21 cellular contexts compared by ENCODE assay signal in genomic region chr3:152650177-152650576, GRCh38.
DNase-seq lines count a peak whose midpoint lies in the region.
"Had no signal": no experiment of that assay in that cellular context is flagged by ENCODE, and none has a peak within 500 bp of the region (broad histone marks: within the 10 kb centered on the region; RNA-seq: fewer than 3 reads in every experiment).

No MANE protein-coding gene starts in this region.

- no peaks in the 10 kb centered on the region for H3K36me3 ChIP-seq in HAP-1 (replicated peaks)
- H3K36me3 ChIP-seq: gastrocnemius medialis had no signal

- DNase-seq in NCI-H146 (lab: John Stamatoyannopoulos, UW) (peak; percentile 15), NCI-H146 treated with DMSO at 0.1 percent for 48 hours (lab: John Stamatoyannopoulos, UW; ENCODE audit: unreplicated experiment) (no peak), cerebellar cortex (ENCODE audit: low spot score) (peak; percentile 12), medulla oblongata (ENCODE audit: extremely low spot score) (peak; percentile 94), HAP-1 (ENCODE audit: low spot score in 2 of 2) (no peak)
- no peak for DNase-seq in activated naive CD4-positive, alpha-beta T cell treated with anti-CD3 and anti-CD28 coated beads for 36 hours
- no peak for DNase-seq in activated CD8-positive, alpha-beta memory T cell treated with anti-CD3 and anti-CD28 coated beads, Interleukin-2, amount 50 U/mL, for 48 hours
- DNase-seq: activated CD4-positive, alpha-beta T cell treated with anti-CD3 and anti-CD28 coated beads, Interleukin-2, amount 10 ng/mL, durations not matched to agents 7 days and 5 days; activated T-cell treated with anti-CD3 and anti-CD28 coated beads, Interleukin-2, amount 50 U/mL, for 48 hours; aorta; CD8-positive, alpha-beta T cell; effector memory CD8-positive, alpha-beta T cell; EL; gastrocnemius medialis; naive B cell; NCI-H1092 treated with DMSO at 0.1 percent for 48 hours; NCI-H345; stimulated activated naive CD8-positive, alpha-beta T cell treated with anti-CD3 and anti-CD28 coated beads, Interleukin-15, Interleukin-2, amounts not matched to agents 100 U/mL and 50 U/mL, for 24 hours; T-helper 9 cell had no signal

- peaks cover 10% of the 10 kb centered on the region for H3K27me3 Mint-ChIP-seq in activated naive CD4-positive, alpha-beta T cell treated with anti-CD3 and anti-CD28 coated beads for 36 hours (ENCODE audit: low read depth)

- in situ Hi-C loops in HAP-1 (cut with MboI; ENCODE audit: low sequenced_read_pairs) = no loop called here

- peak overlapping the region; percentile 82 for H3K27ac ChIP-seq in temporal lobe (ENCODE audit: low read depth, low read length)
- H3K27ac ChIP-seq: 22Rv1, gastrocnemius medialis had no signal

- H3K4me1 ChIP-seq in HAP-1 = no peaks in the 10 kb centered on the region
- H3K4me1 ChIP-seq: gastrocnemius medialis had no signal

- no peaks in the 10 kb centered on the region for H3K36me3 Mint-ChIP-seq in activated naive CD4-positive, alpha-beta T cell treated with anti-CD3 and anti-CD28 coated beads for 36 hours (ENCODE audit: low read depth)
- H3K36me3 Mint-ChIP-seq: CD8-positive, alpha-beta T cell; naive B cell had no signal

- no peak overlapping the region for H3K27ac Mint-ChIP-seq in activated naive CD4-positive, alpha-beta T cell treated with anti-CD3 and anti-CD28 coated beads for 36 hours
- H3K27ac Mint-ChIP-seq: activated CD4-positive, alpha-beta T cell treated with anti-CD3 and anti-CD28 coated beads, Interleukin-2, amount 10 ng/mL, durations not matched to agents 7 days and 5 days; CD8-positive, alpha-beta T cell; effector memory CD8-positive, alpha-beta T cell; naive B cell had no signal

- H3K4me3 ChIP-seq in HAP-1 = no peak overlapping the region
- H3K4me3 ChIP-seq: gastrocnemius medialis had no signal

- H3K27me3 ChIP-seq in HAP-1 (ENCODE audit: low read depth) = no peaks in the 10 kb centered on the region
- H3K27me3 ChIP-seq: gastrocnemius medialis had no signal

- no peak overlapping the region for H3K4me3 Mint-ChIP-seq in activated naive CD4-positive, alpha-beta T cell treated with anti-CD3 and anti-CD28 coated beads for 36 hours
- H3K4me3 Mint-ChIP-seq: activated CD4-positive, alpha-beta T cell treated with anti-CD3 and anti-CD28 coated beads, Interleukin-2, amount 10 ng/mL, durations not matched to agents 7 days and 5 days; CD8-positive, alpha-beta T cell; effector memory CD8-positive, alpha-beta T cell; naive B cell had no signal

- CTCF ChIA-PET in activated naive CD4-positive, alpha-beta T cell treated with anti-CD3 and anti-CD28 coated beads for 36 hours (lab: Charles Lee) = no interaction called here

- H3K9me3 ChIP-seq in HAP-1 = no peaks in the 10 kb centered on the region
- H3K9me3 ChIP-seq: gastrocnemius medialis had no signal

- H3K4me1 Mint-ChIP-seq in activated naive CD4-positive, alpha-beta T cell treated with anti-CD3 and anti-CD28 coated beads for 36 hours (ENCODE audit: low read depth) = no peaks in the 10 kb centered on the region
- H3K4me1 Mint-ChIP-seq: activated CD4-positive, alpha-beta T cell treated with anti-CD3 and anti-CD28 coated beads, Interleukin-2, amount 10 ng/mL, durations not matched to agents 7 days and 5 days; naive B cell had no signal

- no peaks in the 10 kb centered on the region for H3K9me3 Mint-ChIP-seq in activated naive CD4-positive, alpha-beta T cell treated with anti-CD3 and anti-CD28 coated beads for 36 hours
- H3K9me3 Mint-ChIP-seq: activated CD4-positive, alpha-beta T cell treated with anti-CD3 and anti-CD28 coated beads, Interleukin-2, amount 10 ng/mL, durations not matched to agents 7 days and 5 days; CD8-positive, alpha-beta T cell had no signal

- intact Hi-C loops in activated naive CD4-positive, alpha-beta T cell treated with anti-CD3 and anti-CD28 coated beads for 36 hours (cut with micrococcal nuclease) = no loop called here

Comparison
In these comparisons a context has a peak if more than half of its experiments do, and no peak if none do; other contexts are left out.
1. DNase-seq: peak in NCI-H146 (single experiment), cerebellar cortex (single experiment) and medulla oblongata (single experiment); none in NCI-H146 treated with DMSO at 0.1 percent for 48 hours (single experiment), HAP-1 (0 of 2), activated naive CD4-positive, alpha-beta T cell treated with anti-CD3 and anti-CD28 coated beads for 36 hours (single experiment) and activated CD8-positive, alpha-beta memory T cell treated with anti-CD3 and anti-CD28 coated beads, Interleukin-2, amount 50 U/mL, for 48 hours (single experiment).